ENCODE assay signal across 9 cellular contexts in the genomic region with DNA sequence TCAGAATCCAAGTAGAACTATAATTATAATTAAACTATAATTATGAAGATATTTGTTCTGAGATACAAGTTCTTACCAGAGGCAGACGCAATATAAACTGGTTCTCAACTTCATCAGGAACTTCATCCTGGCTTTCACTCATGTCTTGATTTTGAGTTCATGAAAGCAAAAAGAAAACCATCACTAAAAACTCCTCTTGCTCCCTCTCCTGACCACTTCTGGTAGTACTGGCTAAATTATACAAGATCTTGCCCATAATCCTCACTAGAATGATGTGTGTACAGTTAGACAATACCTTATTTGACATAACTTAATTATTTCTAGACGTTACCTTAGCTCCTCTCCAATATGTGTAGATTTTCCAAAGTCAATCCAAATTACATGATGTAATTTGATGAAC. TPM values are rescaled to one million over a fixed set of nuclear protein-coding genes. Genes with fewer than 3 reads are reported as not detected.
DNase-seq lines count a peak whose midpoint lies in the region; ATAC-seq and TF ChIP-seq lines count a peak whose summit lies in the region.
"Had no signal": no experiment of that assay in that cellular context is flagged by ENCODE, and none has a peak within 500 bp of the region (broad histone marks: within the 10 kb centered on the region; RNA-seq: fewer than 3 reads in every experiment).

No MANE protein-coding gene starts in this region.

- RAD21 ChIA-PET in HCT116 (lab: Charles Lee; ENCODE audit: low non-redundant PET in 1 of 2, low total read pairs in 2 of 2, uncharacterized antibody in 2 of 2, unreplicated experiment in 2 of 2) = no interaction called here

- H3K4me2 ChIP-seq in HCT116 (ENCODE audit: low read length) = no peak overlapping the region

- no peak overlapping the region for H3K27ac Mint-ChIP-seq in brain
- H3K27ac Mint-ChIP-seq: activated naive CD8-positive, alpha-beta T cell treated with anti-CD3 and anti-CD28 coated beads, Interleukin-2, amount 10 ng/mL, durations not matched to agents 7 days and 5 days had no signal

- DNase-seq in SKM-1 treated with dmso at 0.1 percent for 144 hours (lab: John Stamatoyannopoulos, UW; ENCODE audit: unreplicated experiment) = peak; percentile 14
- DNase-seq in SKM-1 (lab: John Stamatoyannopoulos, UW; ENCODE audit: unreplicated experiment) = no peak
- peak; percentile 10 for DNase-seq in HCT116 (ENCODE audit: low read depth, low spot score)
- DNase-seq in NCI-H345 (lab: John Stamatoyannopoulos, UW) = peak; percentile 3
- no peak for DNase-seq in right lobe of liver
- DNase-seq: activated naive CD8-positive, alpha-beta T cell treated with anti-CD3 and anti-CD28 coated beads, Interleukin-2, amount 10 ng/mL, durations not matched to agents 7 days and 5 days had no signal

- WGBS in right lobe of liver (ENCODE audit: insufficient coverage, low coverage, low lambda C conversion rate, missing lambda C conversion rate) = 0% methylated on average over 2 of the region's 2 CpGs

- H3K9me3 Mint-ChIP-seq in brain = peaks cover 0 to 8% (median 0%) of the 10 kb centered on the region in 5 experiments
- H3K9me3 Mint-ChIP-seq: activated naive CD8-positive, alpha-beta T cell treated with anti-CD3 and anti-CD28 coated beads, Interleukin-2, amount 10 ng/mL, durations not matched to agents 7 days and 5 days had no signal

- no TSS peak for BruUV-seq in HCT116 (replicated peaks; lab: Mats Ljungman, UMichigan)

- H4K20me1 ChIP-seq in HCT116 (ENCODE audit: insufficient read depth) = no peaks in the 10 kb centered on the region

- TF ChIP-seq POLR2A in HCT116 (IDR thresholded peaks at IDR 0.05; ENCODE audit: borderline replicate concordance, extremely low read depth, insufficient read depth, insufficient read length) (no peak), right lobe of liver (IDR thresholded peaks at IDR 0.05) (no peak)

- no peak overlapping the region for H3K9ac ChIP-seq in HCT116 (ENCODE audit: low read length)

- H3K4me3 Mint-ChIP-seq in brain = no peak overlapping the region
- H3K4me3 Mint-ChIP-seq: activated naive CD8-positive, alpha-beta T cell treated with anti-CD3 and anti-CD28 coated beads, Interleukin-2, amount 10 ng/mL, durations not matched to agents 7 days and 5 days had no signal

- CTCF ChIA-PET in HCT116 (lab: Charles Lee) = no interaction called here

- H3K4me3 ChIP-seq in HCT116 (replicated peaks in 1 of 2; ENCODE audit: low read depth in 1 of 2, low read length in 2 of 2) (no peak overlapping the region), right lobe of liver (no peak overlapping the region)

- POLR2A ChIA-PET in HCT116 (lab: Charles Lee) = no interaction called here

- H3K79me2 ChIP-seq in HCT116 (ENCODE audit: insufficient read depth, low read length) = no peaks in the 10 kb centered on the region

- ATAC-seq in HCT116 = peak; percentile 49; the same call in 1 of the 2 replicates
- ATAC-seq in right lobe of liver = peak; percentile 60 to 76 (median 74)
- ATAC-seq in HG02981 (IDR thresholded peaks at IDR 0.05; ENCODE audit: unreplicated experiment) = no peak
- ATAC-seq in HG03095 (IDR thresholded peaks at IDR 0.05; ENCODE audit: unreplicated experiment) = no peak

- intact Hi-C loops in HCT116 (cut with micrococcal nuclease) = loop anchor here (2.0 to 10.0 kb wide), 2 partner anchors 393 to 603 kb away; no protein-coding TSS in a partner anchor
- intact Hi-C loops in right lobe of liver (cut with DNase I) = no loop called here

- no peaks in the 10 kb centered on the region for H3K27me3 ChIP-seq in HCT116 (ENCODE audit: insufficient read depth, low read length)
- H3K27me3 ChIP-seq in right lobe of liver = peaks cover 0 to 8% of the 10 kb centered on the region in 2 donors

- H3K27ac ChIP-seq in HCT116 (ENCODE audit: low read depth, low read length) (no peak overlapping the region), right lobe of liver (no peak overlapping the region)

- no peaks in the 10 kb centered on the region for H3K9me3 ChIP-seq in HCT116 (ENCODE audit: control insufficient read depth in 1 of 2, insufficient read depth in 1 of 2, low read depth in 1 of 2, low read length in 2 of 2)
- H3K9me3 ChIP-seq in right lobe of liver = no peaks in the 10 kb centered on the region

- no peaks in the 10 kb centered on the region for H3K4me1 Mint-ChIP-seq in brain

- H3K4me1 ChIP-seq in HCT116 (ENCODE audit: control insufficient read depth in 1 of 2, insufficient read depth in 2 of 2, low read length in 2 of 2) (no peaks in the 10 kb centered on the region), right lobe of liver (no peaks in the 10 kb centered on the region)

- TF ChIP-seq RAD21 in HCT116 (IDR thresholded peaks at IDR 0.05; ENCODE audit: low read depth) = peak; percentile 52

- TF ChIP-seq CTCF in HCT116 (IDR thresholded peaks at IDR 0.05 in 2 of 3, conservative IDR thresholded peaks at IDR 0.05 in 1 of 3; ENCODE audit: borderline replicate concordance in 1 of 3, insufficient read depth in 1 of 3, low read depth in 2 of 3, low read length in 2 of 3) (peak; percentile 28 to 42 (median 36); a peak in 5 of 6 replicates), brain (conservative IDR thresholded peaks at IDR 0.05) (peak; percentile 63 to 66), right lobe of liver (IDR thresholded peaks at IDR 0.05) (peak; percentile 51 to 67 (median 62))

- no peaks in the 10 kb centered on the region for H3K36me3 ChIP-seq in HCT116 (ENCODE audit: control insufficient read depth in 1 of 2, insufficient read depth in 2 of 2, low read length in 2 of 2)
- no peaks in the 10 kb centered on the region for H3K36me3 ChIP-seq in right lobe of liver

- H3K27me3 Mint-ChIP-seq in brain = no peaks in the 10 kb centered on the region

- H3K9me2 ChIP-seq in HCT116 (ENCODE audit: insufficient read depth) = no peaks in the 10 kb centered on the region

- H2AFZ ChIP-seq in HCT116 (ENCODE audit: low read depth, low read length, poor library complexity, severe bottlenecking) = no peak overlapping the region

- H3K36me3 Mint-ChIP-seq in brain = no peaks in the 10 kb centered on the region
- H3K36me3 Mint-ChIP-seq: activated naive CD8-positive, alpha-beta T cell treated with anti-CD3 and anti-CD28 coated beads, Interleukin-2, amount 10 ng/mL, durations not matched to agents 7 days and 5 days had no signal

TF ChIP-seq in HCT116, 20 proteins besides CTCF, POLR2A, EP300 and RAD21:
- TF ChIP-seq ELF1 (IDR thresholded peaks at IDR 0.05; ENCODE audit: borderline replicate concordance, low read depth) (no peak), JUND (IDR thresholded peaks at IDR 0.05) (no peak), SIN3A (IDR thresholded peaks at IDR 0.05; ENCODE audit: low read depth) (no peak), CEBPB (IDR thresholded peaks at IDR 0.05; ENCODE audit: low read depth) (no peak), EZH2 (IDR thresholded peaks at IDR 0.05) (no peak), TCF7L2 (IDR thresholded peaks at IDR 0.05; ENCODE audit: borderline replicate concordance, extremely low read depth, insufficient read depth, insufficient read length) (no peak), ZNF274 (IDR thresholded peaks at IDR 0.05; ENCODE audit: low read depth, low read length) (no peak)
- TF ChIP-seq, protein P1, sequence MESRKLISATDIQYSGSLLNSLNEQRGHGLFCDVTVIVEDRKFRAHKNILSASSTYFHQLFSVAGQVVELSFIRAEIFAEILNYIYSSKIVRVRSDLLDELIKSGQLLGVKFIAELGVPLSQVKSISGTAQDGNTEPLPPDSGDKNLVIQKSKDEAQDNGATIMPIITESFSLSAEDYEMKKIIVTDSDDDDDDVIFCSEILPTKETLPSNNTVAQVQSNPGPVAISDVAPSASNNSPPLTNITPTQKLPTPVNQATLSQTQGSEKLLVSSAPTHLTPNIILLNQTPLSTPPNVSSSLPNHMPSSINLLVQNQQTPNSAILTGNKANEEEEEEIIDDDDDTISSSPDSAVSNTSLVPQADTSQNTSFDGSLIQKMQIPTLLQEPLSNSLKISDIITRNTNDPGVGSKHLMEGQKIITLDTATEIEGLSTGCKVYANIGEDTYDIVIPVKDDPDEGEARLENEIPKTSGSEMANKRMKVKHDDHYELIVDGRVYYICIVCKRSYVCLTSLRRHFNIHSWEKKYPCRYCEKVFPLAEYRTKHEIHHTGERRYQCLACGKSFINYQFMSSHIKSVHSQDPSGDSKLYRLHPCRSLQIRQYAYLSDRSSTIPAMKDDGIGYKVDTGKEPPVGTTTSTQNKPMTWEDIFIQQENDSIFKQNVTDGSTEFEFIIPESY (IDR thresholded peaks at IDR 0.05; ENCODE audit: extremely low read depth, insufficient replicate concordance, low read length) = no peak
- TF ChIP-seq, protein P2, sequence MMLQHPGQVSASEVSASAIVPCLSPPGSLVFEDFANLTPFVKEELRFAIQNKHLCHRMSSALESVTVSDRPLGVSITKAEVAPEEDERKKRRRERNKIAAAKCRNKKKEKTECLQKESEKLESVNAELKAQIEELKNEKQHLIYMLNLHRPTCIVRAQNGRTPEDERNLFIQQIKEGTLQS (IDR thresholded peaks at IDR 0.05) = no peak

RNA-seq across cellular contexts. Expression of a gene that starts 3.7 kb away (rescaled TPM):
- total RNA-seq in HCT116 (2021; ENCODE audit: unreplicated experiment) (0.22 TPM), right lobe of liver (under 1 TPM in 2 of 6 experiments, not detected in 4; 0.09 to 0.31 TPM)
- polyA plus RNA-seq in HCT116 (2012) = 0.03 and 0.04 TPM in 2 replicates
- polyA plus RNA-seq in brain (ENCODE audit: insufficient read depth, low read depth, low replicate concordance) = not detected
- total RNA-seq: activated naive CD8-positive, alpha-beta T cell treated with anti-CD3 and anti-CD28 coated beads, Interleukin-2, amount 10 ng/mL, durations not matched to agents 7 days and 5 days had no signal

Comparison
In these comparisons a context has a peak if more than half of its experiments do, and no peak if none do; other contexts are left out.
1. DNase-seq: peak in SKM-1 treated with dmso at 0.1 percent for 144 hours (single experiment), HCT116 (single experiment) and NCI-H345 (single experiment); none in SKM-1 (single experiment) and right lobe of liver (0 of 3).
2. ATAC-seq: peak in HCT116 (single experiment) and right lobe of liver (4 of 4); none in HG02981 (single experiment) and HG03095 (single experiment).
3. Peak in every context shown above with its lines, with median percentiles within 50 percentile points of each other: CTCF ChIP-seq.